8 cellular contexts compared by ENCODE assay signal in genomic region chr3:113844622-113845222, GRCh38. TPM values are rescaled to one million over a fixed set of nuclear protein-coding genes. Genes with fewer than 3 reads are reported as not detected.
A peak's percentile ranks its signal among the peaks of the same experiment; 100 is the strongest.
DNase-seq lines count a peak whose midpoint lies in the region; ATAC-seq and TF ChIP-seq lines count a peak whose summit lies in the region.

No MANE protein-coding gene starts in this region.

- H3K4me1 ChIP-seq in BE2C (no peaks in the 10 kb centered on the region), mammary epithelial cell (ENCODE audit: insufficient read depth, low read length) (peaks cover 11% of the 10 kb centered on the region)

- H3K27me3 Mint-ChIP-seq in memory B cell = no peaks in the 10 kb centered on the region

- dilution Hi-C loops in mammary epithelial cell (cut with HindIII; ENCODE audit: low sequenced_read_pairs) = no loop called here

- H3K27ac ChIP-seq in mammary epithelial cell (ENCODE audit: insufficient read depth, low read depth, low read length) = no peak overlapping the region

- no peak overlapping the region for H3K4me3 ChIP-seq in BE2C (ENCODE audit: low read depth, low read length)
- no peak overlapping the region for H3K4me3 ChIP-seq in mammary epithelial cell (replicated peaks in 1 of 3; ENCODE audit: insufficient read depth in 1 of 3, low read depth in 2 of 3, low read length in 3 of 3)

- in situ Hi-C loops in mammary epithelial cell (cut with MboI; ENCODE audit: low sequenced_read_pairs in 2 of 2) = loop anchor here (5.0 kb wide), 1 partner anchor 68 kb away; no protein-coding TSS in a partner anchor

- H3K4me1 Mint-ChIP-seq in memory B cell = peaks cover 3% of the 10 kb centered on the region

- no peaks in the 10 kb centered on the region for H3K9me3 Mint-ChIP-seq in memory B cell

- no peaks in the 10 kb centered on the region for H4K20me1 ChIP-seq in mammary epithelial cell (ENCODE audit: insufficient read depth, low read length)

- no peak overlapping the region for H3K4me2 ChIP-seq in mammary epithelial cell (ENCODE audit: insufficient read depth, low read depth, low read length)

- no peaks in the 10 kb centered on the region for H3K27me3 ChIP-seq in BE2C
- H3K27me3 ChIP-seq in mammary epithelial cell (ENCODE audit: insufficient read depth, low read length) = no peaks in the 10 kb centered on the region

- H3K9ac ChIP-seq in mammary epithelial cell (ENCODE audit: insufficient read depth, low read length) = no peak overlapping the region

- WGBS in mammary epithelial cell (ENCODE audit: low coverage, missing lambda C conversion rate) = 58% methylated on average over 4 of the region's 4 CpGs

- peak; percentile 68 for TF ChIP-seq CTCF in BE2C (IDR thresholded peaks at IDR 0.05; ENCODE audit: low read depth, low read length)
- TF ChIP-seq CTCF in mammary epithelial cell (conservative IDR thresholded peaks at IDR 0.05 in 1 of 2, IDR thresholded peaks at IDR 0.05 in 1 of 2; ENCODE audit: extremely low read depth in 1 of 2, insufficient read depth in 1 of 2, low read depth in 1 of 2, low read length in 2 of 2) = peak; percentile 53 to 61

- BruUV-seq in mammary epithelial cell (replicated peaks; lab: Mats Ljungman, UMichigan) = no TSS peak

- no peak overlapping the region for H3K4me3 Mint-ChIP-seq in memory B cell

- no peak overlapping the region for H2AFZ ChIP-seq in mammary epithelial cell (ENCODE audit: low read depth, low read length)

- H3K36me3 ChIP-seq in BE2C = no peaks in the 10 kb centered on the region
- no peaks in the 10 kb centered on the region for H3K36me3 ChIP-seq in mammary epithelial cell (ENCODE audit: insufficient read depth, low read length)

- DNase-seq in BE2C (no peak), NCI-H2196 (lab: John Stamatoyannopoulos, UW; ENCODE audit: unreplicated experiment) (peak; percentile 70), mammary epithelial cell (peak; percentile 35), memory B cell (ENCODE audit: low spot score in 2 of 2) (peak in 1 of 2 donors; percentile 21), activated gamma-delta T cell (lab: John Stamatoyannopoulos, UW) (no peak)

- H3K36me3 Mint-ChIP-seq in memory B cell = peaks cover 4% of the 10 kb centered on the region

- no peak overlapping the region for H3K27ac Mint-ChIP-seq in memory B cell

- CTCF ChIA-PET in mammary epithelial cell (lab: Charles Lee; ENCODE audit: low non-redundant PET) = interaction anchor here (0.6 to 1.0 kb wide), 2 partner anchors 69 to 98 kb away, joined by 4 to 5 read pairs; no protein-coding TSS in a partner anchor

- intact Hi-C loops in mammary epithelial cell (cut with micrococcal nuclease) = loop anchor here (1.0 to 10.0 kb wide), 2 partner anchors 69 to 330 kb away; partner anchors contain the start of gene DRD3

- H3K79me2 ChIP-seq in mammary epithelial cell (ENCODE audit: insufficient read depth, low read length) = no peaks in the 10 kb centered on the region

- no peaks in the 10 kb centered on the region for H3K9me3 ChIP-seq in BE2C
- no peaks in the 10 kb centered on the region for H3K9me3 ChIP-seq in mammary epithelial cell (replicated peaks; ENCODE audit: insufficient read depth, low read length)

- peak; percentile 47 for ATAC-seq in GM18909 (IDR thresholded peaks at IDR 0.05; ENCODE audit: poor library complexity, unreplicated experiment)
- ATAC-seq in memory B cell (ENCODE audit: low read depth) = peak; percentile 60
- no peak for ATAC-seq in HG03342 (IDR thresholded peaks at IDR 0.05; ENCODE audit: unreplicated experiment)
- no peak for ATAC-seq in HG02588 (IDR thresholded peaks at IDR 0.05; ENCODE audit: unreplicated experiment)

RNA-seq across cellular contexts. Expression of gene GRAMD1C, which starts 6.1 kb away (rescaled TPM):
- polyA plus RNA-seq in BE2C (2012; ENCODE audit: insufficient read depth, insufficient read length, low read depth) = not detected
- 1 to 10 TPM; 1.8 to 2.5 TPM for total RNA-seq in mammary epithelial cell
- 0.91 TPM for polyA plus RNA-seq in mammary epithelial cell
- 6.6 TPM for polyA minus RNA-seq in mammary epithelial cell

Comparison
In these comparisons a context has a peak if more than half of its experiments do, and no peak if none do; other contexts are left out.
1. DNase-seq: peak in NCI-H2196 (single experiment) and mammary epithelial cell (single experiment); none in BE2C (single experiment) and activated gamma-delta T cell (single experiment).
2. ATAC-seq: peak in GM18909 (single experiment) and memory B cell (single experiment); none in HG03342 (single experiment) and HG02588 (single experiment).